ENCODE assay signal across 17 cellular contexts in genomic region chr12:46657416-46658411, GRCh38.
DNase-seq lines count a peak whose midpoint lies in the region; ATAC-seq and TF ChIP-seq lines count a peak whose summit lies in the region.
"Had no signal": no experiment of that assay in that cellular context is flagged by ENCODE, and none has a peak within 500 bp of the region (broad histone marks: within the 10 kb centered on the region; RNA-seq: fewer than 3 reads in every experiment).

No MANE protein-coding gene starts in this region.

- H3K9me3 ChIP-seq in left ventricle myocardium inferior (replicated peaks) (no peaks in the 10 kb centered on the region), thoracic aorta (no peaks in the 10 kb centered on the region)
- H3K9me3 ChIP-seq in naive thymus-derived CD4-positive, alpha-beta T cell (ENCODE audit: control insufficient read depth in 2 of 3, low read length in 3 of 3), result no peaks in the 10 kb centered on the region
- H3K9me3 ChIP-seq: right lobe of liver, SJCRH30, stomach had no signal

- peaks cover 49% of the 10 kb centered on the region for H3K4me1 ChIP-seq in left ventricle myocardium inferior
- H3K4me1 ChIP-seq in thoracic aorta (ENCODE audit: control insufficient read depth in 1 of 2, low read depth in 2 of 2), result peaks cover 43 to 56% of the 10 kb centered on the region in 2 donors
- peaks cover 0 to 9% of the 10 kb centered on the region in 2 donors for H3K4me1 ChIP-seq in naive thymus-derived CD4-positive, alpha-beta T cell (ENCODE audit: control insufficient read depth in 2 of 2, insufficient read depth in 2 of 2, low read length in 2 of 2)

- H3K27me3 ChIP-seq in left ventricle myocardium inferior (ENCODE audit: low read depth), result no peaks in the 10 kb centered on the region
- no peaks in the 10 kb centered on the region for H3K27me3 ChIP-seq in thoracic aorta (replicated peaks; ENCODE audit: insufficient read depth)
- H3K27me3 ChIP-seq in naive thymus-derived CD4-positive, alpha-beta T cell (ENCODE audit: control insufficient read depth in 2 of 2, insufficient read depth in 2 of 2, low read length in 2 of 2), result no peaks in the 10 kb centered on the region
- H3K27me3 ChIP-seq: right lobe of liver, SJCRH30, stomach had no signal

- CTCF ChIA-PET in naive thymus-derived CD4-positive, alpha-beta T cell (lab: Charles Lee), result interaction anchor here (0.6 kb wide), 1 partner anchor 71 kb away, joined by 3 read pairs; no protein-coding TSS in a partner anchor

- H3K4me3 ChIP-seq in choroid plexus epithelial cell (ENCODE audit: low read depth, low read length), result no peak overlapping the region
- no peak overlapping the region for H3K4me3 ChIP-seq in left ventricle myocardium inferior
- H3K4me3 ChIP-seq in thoracic aorta, result no peak overlapping the region
- no peak overlapping the region for H3K4me3 ChIP-seq in naive thymus-derived CD4-positive, alpha-beta T cell (ENCODE audit: low read length)
- H3K4me3 ChIP-seq: GM23338, right lobe of liver, SJCRH30, stomach had no signal

- no peak overlapping the region for H3K27ac Mint-ChIP-seq in naive thymus-derived CD4-positive, alpha-beta T cell
- H3K27ac Mint-ChIP-seq: CD4-positive, alpha-beta T cell; GM23338 had no signal

- H3K36me3 ChIP-seq in left ventricle myocardium inferior (no peaks in the 10 kb centered on the region), thoracic aorta (no peaks in the 10 kb centered on the region)
- no peaks in the 10 kb centered on the region for H3K36me3 ChIP-seq in naive thymus-derived CD4-positive, alpha-beta T cell (ENCODE audit: control insufficient read depth in 2 of 3, insufficient read depth in 3 of 3, low read length in 3 of 3)
- H3K36me3 ChIP-seq: right lobe of liver, SJCRH30, stomach had no signal

- peaks cover 0 to 10% (median 0%) of the 10 kb centered on the region in 11 donors for H3K9me3 Mint-ChIP-seq in naive thymus-derived CD4-positive, alpha-beta T cell
- H3K9me3 Mint-ChIP-seq: CD4-positive, alpha-beta T cell; GM23338 had no signal

- no peak for ATAC-seq in thoracic aorta (ENCODE audit: insufficient number of reproducible peaks, low FRiP score, low read depth)
- no peak for ATAC-seq in naive thymus-derived CD4-positive, alpha-beta T cell
- ATAC-seq: GM23338, right lobe of liver had no signal

- no peak overlapping the region for H3K4me3 Mint-ChIP-seq in naive thymus-derived CD4-positive, alpha-beta T cell
- H3K4me3 Mint-ChIP-seq: CD4-positive, alpha-beta T cell; GM23338 had no signal

- H3K27ac ChIP-seq in left ventricle myocardium inferior (replicated peaks), result peak overlapping the region; percentile 79
- H3K27ac ChIP-seq in thoracic aorta, result peak overlapping the region; percentile 71 to 79
- no peak overlapping the region for H3K27ac ChIP-seq in naive thymus-derived CD4-positive, alpha-beta T cell (ENCODE audit: low read depth, low read length)
- H3K27ac ChIP-seq: SJCRH30 had no signal

- POLR2A ChIA-PET in naive thymus-derived CD4-positive, alpha-beta T cell (lab: Charles Lee), result interaction anchor here (0.8 to 0.9 kb wide), 2 partner anchors 202 to 289 kb away, joined by 3 to 4 read pairs; no protein-coding TSS in a partner anchor

- TF ChIP-seq CTCF in choroid plexus epithelial cell (conservative IDR thresholded peaks at IDR 0.05; ENCODE audit: low read depth, low read length) (no peak), left ventricle myocardium inferior (IDR thresholded peaks at IDR 0.05; ENCODE audit: borderline replicate concordance) (no peak), thoracic aorta (IDR thresholded peaks at IDR 0.05) (no peak)

- intact Hi-C loops in left ventricle myocardium inferior (cut with micrococcal nuclease), result loop anchor here (10.0 kb wide), 1 partner anchor 183 kb away; no protein-coding TSS in a partner anchor
- intact Hi-C loops in naive thymus-derived CD4-positive, alpha-beta T cell (cut with micrococcal nuclease), result no loop called here

- peaks cover 0 to 25% (median 10%) of the 10 kb centered on the region in 5 donors for H3K36me3 Mint-ChIP-seq in naive thymus-derived CD4-positive, alpha-beta T cell

- no peaks in the 10 kb centered on the region for H3K27me3 Mint-ChIP-seq in naive thymus-derived CD4-positive, alpha-beta T cell
- H3K27me3 Mint-ChIP-seq: CD4-positive, alpha-beta T cell had no signal

- H3K4me1 Mint-ChIP-seq in naive thymus-derived CD4-positive, alpha-beta T cell, result peaks cover 10 to 36% (median 28%) of the 10 kb centered on the region in 7 donors

- DNase-seq in OCI-M1 (lab: John Stamatoyannopoulos, UW) (peak; percentile 15), choroid plexus epithelial cell (ENCODE audit: low read depth) (peak; percentile 51), left ventricle myocardium inferior (no peak), thoracic aorta (ENCODE audit: low spot score) (no peak), NCI-H2081 treated with DMSO at 0.1 percent for 48 hours (lab: John Stamatoyannopoulos, UW) (no peak), NCI-H510A (lab: John Stamatoyannopoulos, UW) (no peak)
- DNase-seq in naive thymus-derived CD4-positive, alpha-beta T cell, result no peak
- no peak for DNase-seq in stimulated activated CD4-positive, alpha-beta T cell treated with anti-CD3 and anti-CD28 coated beads, Interleukin-4, amount 100 ng/mL, for 4 hours
- DNase-seq: activated naive CD4-positive, alpha-beta T cell treated with Interleukin-2 at 50 U/mL for 16 hours; CD4-positive, alpha-beta T cell; GF-D8; islet precursor cell; NCI-H2029 treated with DMSO at 0.1 percent for 48 hours; right lobe of liver; SJCRH30; stomach had no signal

Comparison
In these comparisons a context has a peak if more than half of its experiments do, and no peak if none do; other contexts are left out.
1. DNase-seq: peak in OCI-M1 (single experiment) and choroid plexus epithelial cell (single experiment); none in left ventricle myocardium inferior (single experiment), thoracic aorta (single experiment), naive thymus-derived CD4-positive, alpha-beta T cell (0 of 9), NCI-H2081 treated with DMSO at 0.1 percent for 48 hours (single experiment), stimulated activated CD4-positive, alpha-beta T cell treated with anti-CD3 and anti-CD28 coated beads, Interleukin-4, amount 100 ng/mL, for 4 hours (0 of 2) and NCI-H510A (single experiment).